ENCODE assay signal across 36 cellular contexts in genomic region chr3:173814809-173815208, GRCh38.
"Had no signal": no experiment of that assay in that cellular context is flagged by ENCODE, and none has a peak within 500 bp of the region (broad histone marks: within the 10 kb centered on the region; RNA-seq: fewer than 3 reads in every experiment).

No MANE protein-coding gene starts in this region.

- H3K4me1 Mint-ChIP-seq: activated B cell treated with CpG ODN at 0.5 μM for 24 hours; activated CD4-positive, alpha-beta T cell treated with anti-CD3 and anti-CD28 coated beads, Interleukin-2, amount 10 ng/mL, durations not matched to agents 24 days and 14 days; activated naive CD8-positive, alpha-beta T cell treated with anti-CD3 and anti-CD28 coated beads for 36 hours; activated T-helper 17 cell treated with anti-CD3 and anti-CD28 coated beads, Interleukin-2, amount 50 U/mL, for 72 hours had no signal

- H3K27ac ChIP-seq: adrenal gland, body of pancreas, brain microvascular endothelial cell, breast epithelium, VCaP had no signal

- H3K4me1 ChIP-seq: adrenal gland, body of pancreas, breast epithelium had no signal

- H3K27me3 ChIP-seq: adrenal gland, body of pancreas, brain microvascular endothelial cell, breast epithelium had no signal

- H3K4me3 Mint-ChIP-seq: activated B cell treated with CpG ODN at 0.5 μM for 24 hours; activated CD4-positive, alpha-beta memory T cell treated with anti-CD3 and anti-CD28 coated beads for 36 hours; activated CD4-positive, alpha-beta T cell treated with anti-CD3 and anti-CD28 coated beads, Interleukin-2, amount 10 ng/mL, durations not matched to agents 24 days and 14 days; activated CD8-positive, alpha-beta T cell treated with anti-CD3 and anti-CD28 coated beads for 36 hours; activated naive CD4-positive, alpha-beta T cell treated with anti-CD3 and anti-CD28 coated beads for 36 hours; activated naive CD8-positive, alpha-beta T cell treated with anti-CD3 and anti-CD28 coated beads for 36 hours; activated T-cell treated with anti-CD3 and anti-CD28 coated beads, Interleukin-2, amount 50 U/mL, for 4 hours; activated T-cell treated with anti-CD3 and anti-CD28 coated beads, Interleukin-2, amount 50 U/mL, for 72 hours; activated T-helper 1 cell treated with anti-CD3 and anti-CD28 coated beads, Interleukin-12 subunit alpha, Interleukin-12 subunit beta, Interleukin-2, Interleukin-4 antibody, amounts not matched to agents 30 ng/mL and 10 ng/mL and 1 ng/mL, durations not matched to agents 14 hours and 24 hours and 36 hours; activated T-helper 17 cell treated with anti-CD3 and anti-CD28 coated beads, Interleukin-2, amount 50 U/mL, for 72 hours; T-helper 1 cell treated with Interleukin-12 subunit alpha and Interleukin-12 subunit beta and Interleukin-4 antibody, amounts not matched to agents 30 μg/mL and 1 μg/mL, for 36 hours; T-helper 2 cell treated with Interferon-gamma antibody and Interleukin-4, amounts not matched to agents 5 μg/mL and 100 μg/mL, for 36 hours had no signal

- FAIRE-seq: astrocyte, TTC549 had no signal

- H3K27ac Mint-ChIP-seq: activated B cell treated with CpG ODN at 0.5 μM for 24 hours; activated CD4-positive, alpha-beta memory T cell treated with anti-CD3 and anti-CD28 coated beads for 36 hours; activated CD4-positive, alpha-beta T cell treated with anti-CD3 and anti-CD28 coated beads, Interleukin-2, amount 10 ng/mL, durations not matched to agents 24 days and 14 days; activated CD8-positive, alpha-beta T cell treated with anti-CD3 and anti-CD28 coated beads for 36 hours; activated naive CD4-positive, alpha-beta T cell treated with anti-CD3 and anti-CD28 coated beads for 36 hours; activated naive CD4-positive, alpha-beta T cell treated with anti-CD3 and anti-CD28 coated beads, Interleukin-2, amount 50 U/mL, for 72 hours; activated naive CD8-positive, alpha-beta T cell treated with anti-CD3 and anti-CD28 coated beads for 36 hours; activated T-cell treated with anti-CD3 and anti-CD28 coated beads, Interleukin-2, amount 50 U/mL, for 72 hours; activated T-helper 1 cell treated with anti-CD3 and anti-CD28 coated beads, Interleukin-12 subunit alpha, Interleukin-12 subunit beta, Interleukin-2, Interleukin-4 antibody, amounts not matched to agents 30 ng/mL and 10 ng/mL and 1 ng/mL, durations not matched to agents 14 hours and 24 hours and 36 hours; activated T-helper 17 cell treated with anti-CD3 and anti-CD28 coated beads, Interleukin-2, amount 50 U/mL, for 72 hours; T-helper 1 cell treated with Interleukin-12 subunit alpha and Interleukin-12 subunit beta and Interleukin-4 antibody, amounts not matched to agents 30 μg/mL and 1 μg/mL, for 36 hours; T-helper 2 cell treated with Interferon-gamma antibody and Interleukin-4, amounts not matched to agents 5 μg/mL and 100 μg/mL, for 36 hours had no signal

- H3K4me3 ChIP-seq: adrenal gland, body of pancreas, breast epithelium had no signal

- H3K36me3 ChIP-seq: adrenal gland, brain microvascular endothelial cell, breast epithelium had no signal

- H3K36me3 Mint-ChIP-seq: activated CD4-positive, alpha-beta memory T cell treated with anti-CD3 and anti-CD28 coated beads for 36 hours; activated naive CD4-positive, alpha-beta T cell treated with anti-CD3 and anti-CD28 coated beads, Interleukin-2, amount 50 U/mL, for 72 hours; activated naive CD8-positive, alpha-beta T cell treated with anti-CD3 and anti-CD28 coated beads for 36 hours had no signal

- ATAC-seq: activated CD8-positive, alpha-beta T cell treated with anti-CD3 and anti-CD28 coated beads for 36 hours; activated naive CD4-positive, alpha-beta T cell treated with anti-CD3 and anti-CD28 coated beads, Interleukin-2, amount 50 U/mL, for 72 hours; activated T-cell treated with anti-CD3 and anti-CD28 coated beads, Interleukin-2, amount 50 U/mL, for 4 hours; activated T-cell treated with anti-CD3 and anti-CD28 coated beads, Interleukin-2, amount 50 U/mL, for 72 hours; activated T-helper 17 cell treated with anti-CD3 and anti-CD28 coated beads, Interleukin-2, amount 50 U/mL, for 72 hours; body of pancreas had no signal

- DNase-seq: activated B cell treated with CpG ODN at 0.5 μM for 24 hours; activated CD4-positive, alpha-beta memory T cell treated with anti-CD3 and anti-CD28 coated beads for 36 hours; activated CD4-positive, alpha-beta T cell treated with anti-CD3 and anti-CD28 coated beads for 4 hours; activated CD4-positive, alpha-beta T cell treated with anti-CD3 and anti-CD28 coated beads, Interleukin-2, amount 10 ng/mL, durations not matched to agents 24 days and 14 days; activated CD4-positive, alpha-beta T cell treated with anti-CD3 and anti-CD28 coated beads, Interleukin-2, amount 50 U/mL, for 1 hour; activated CD4-positive, alpha-beta T cell treated with anti-CD3 and anti-CD28 coated beads, Interleukin-2, amount 50 U/mL, for 4 hours; activated CD4-positive, CD25-positive, alpha-beta regulatory T cell treated with anti-CD3 and anti-CD28 coated beads, Interleukin-2, amount 50 U/mL, for 72 hours; activated CD8-positive, alpha-beta memory T cell treated with anti-CD3 and anti-CD28 coated beads, Interleukin-2, amount 50 U/mL, for 4 hours; activated CD8-positive, alpha-beta T cell treated with anti-CD3 and anti-CD28 coated beads for 36 hours; activated effector memory CD4-positive, alpha-beta T cell treated with anti-CD3 and anti-CD28 coated beads, Interleukin-2, amount 50 U/mL, for 16 hours; activated gamma-delta T cell treated with Interleukin-2 at 50 U/mL for 16 hours; activated naive CD4-positive, alpha-beta T cell; activated naive CD4-positive, alpha-beta T cell treated with anti-CD3 and anti-CD28 coated beads for 36 hours; activated naive CD4-positive, alpha-beta T cell treated with anti-CD3 and anti-CD28 coated beads, Interleukin-2, amount 50 U/mL, for 16 hours; activated naive CD8-positive, alpha-beta T cell treated with anti-CD3 and anti-CD28 coated beads for 36 hours; activated T-cell treated with anti-CD3 and anti-CD28 coated beads for 4 hours; activated T-cell treated with anti-CD3 and anti-CD28 coated beads, Interleukin-2, amount 50 U/mL, for 1 hour; activated T-cell treated with anti-CD3 and anti-CD28 coated beads, Interleukin-2, amount 50 U/mL, for 4 hours; activated T-cell treated with anti-CD3 and anti-CD28 coated beads, Interleukin-2, amount 50 U/mL, for 72 hours; adrenal gland; amniotic stem cell; aorta; body of pancreas; brain microvascular endothelial cell; central memory CD4-positive, alpha-beta T cell; T-helper 2 cell; T-helper 9 cell had no signal

- H3K27me3 Mint-ChIP-seq: activated B cell treated with CpG ODN at 0.5 μM for 24 hours; activated CD4-positive, alpha-beta memory T cell treated with anti-CD3 and anti-CD28 coated beads for 36 hours; activated CD4-positive, alpha-beta T cell treated with anti-CD3 and anti-CD28 coated beads, Interleukin-2, amount 10 ng/mL, durations not matched to agents 24 days and 14 days; activated CD8-positive, alpha-beta T cell treated with anti-CD3 and anti-CD28 coated beads for 36 hours; activated naive CD8-positive, alpha-beta T cell treated with anti-CD3 and anti-CD28 coated beads for 36 hours; activated T-helper 17 cell treated with anti-CD3 and anti-CD28 coated beads, Interleukin-2, amount 50 U/mL, for 72 hours had no signal

- H3K9me3 ChIP-seq: adrenal gland, body of pancreas, breast epithelium had no signal

- H3K9me3 Mint-ChIP-seq: activated CD4-positive, alpha-beta T cell treated with anti-CD3 and anti-CD28 coated beads, Interleukin-2, amount 10 ng/mL, durations not matched to agents 24 days and 14 days; activated T-helper 1 cell treated with anti-CD3 and anti-CD28 coated beads, Interleukin-12 subunit alpha, Interleukin-12 subunit beta, Interleukin-2, Interleukin-4 antibody, amounts not matched to agents 30 ng/mL and 10 ng/mL and 1 ng/mL, durations not matched to agents 14 hours and 24 hours and 36 hours had no signal
